27 cellular contexts compared by ENCODE assay signal in the genomic region with DNA sequence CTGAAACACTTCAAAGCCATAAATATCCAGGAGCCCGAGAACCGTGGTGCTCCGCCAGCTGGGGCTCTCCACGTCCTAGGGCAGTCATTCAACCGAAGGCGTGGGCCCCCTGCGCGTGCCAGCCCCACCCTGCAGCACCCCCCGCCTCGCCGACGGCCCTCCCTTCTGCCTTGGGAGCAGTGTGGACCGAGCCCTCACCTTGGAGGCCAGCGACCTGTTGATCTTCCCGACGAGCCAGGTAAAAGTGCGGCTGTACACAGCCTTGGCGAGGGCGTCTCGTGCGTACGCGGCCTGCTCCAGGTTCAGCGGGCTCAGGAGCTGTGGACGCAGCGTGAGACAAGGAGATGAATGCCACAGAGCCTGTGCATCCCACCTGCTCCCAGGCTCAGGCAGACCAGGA.
"Had no signal": no experiment of that assay in that cellular context is flagged by ENCODE, and none has a peak within 500 bp of the region (broad histone marks: within the 10 kb centered on the region; RNA-seq: fewer than 3 reads in every experiment).

No MANE protein-coding gene starts in this region.

- H3K4me1 Mint-ChIP-seq: endodermal cell, neural crest cell had no signal

- H3K27me3 ChIP-seq: colonic mucosa, gastrocnemius medialis, heart left ventricle, hepatocyte, left lung, right atrium auricular region, tibial nerve, upper lobe of left lung had no signal

- H3K9ac ChIP-seq: parathyroid adenoma had no signal

- H3K9me3 ChIP-seq: colonic mucosa, gastrocnemius medialis, heart left ventricle, left lung, right atrium auricular region, thoracic aorta, tibial nerve, upper lobe of left lung had no signal

- FAIRE-seq: islet of Langerhans, urothelium cell line had no signal

- H3K27me3 Mint-ChIP-seq: naive thymus-derived CD8-positive, alpha-beta T cell; progenitor cell of endocrine pancreas had no signal

- H3K4me2 ChIP-seq: hepatocyte, smooth muscle cell had no signal

- H3K4me3 Mint-ChIP-seq: dendritic cell treated with granulocyte-macrophage colony-stimulating factor and Interleukin-4, amounts not matched to agents 40 ng/mL and 50 ng/mL, for 4 days; endodermal cell; naive thymus-derived CD8-positive, alpha-beta T cell; neural crest cell; stimulated activated effector memory CD8-positive, alpha-beta T cell treated with anti-CD3 and anti-CD28 coated beads, Interleukin-12 subunit alpha, Interleukin-12 subunit beta, amount 100 ng/mL, for 72 hours had no signal

- H3K27ac ChIP-seq: colonic mucosa, epithelial cell of prostate, gastrocnemius medialis, heart left ventricle, hepatocyte, left lung, parathyroid adenoma, right atrium auricular region, thoracic aorta, upper lobe of left lung had no signal

- H3K79me2 ChIP-seq: parathyroid adenoma had no signal

- H3K4me3 ChIP-seq: colonic mucosa, gastrocnemius medialis, heart left ventricle, hepatocyte, left lung, right atrium auricular region, smooth muscle cell, thoracic aorta, tibial nerve, upper lobe of left lung had no signal

- H3K27ac Mint-ChIP-seq: dendritic cell treated with granulocyte-macrophage colony-stimulating factor and Interleukin-4, amounts not matched to agents 40 ng/mL and 50 ng/mL, for 4 days; endodermal cell; progenitor cell of endocrine pancreas; stimulated activated effector memory CD8-positive, alpha-beta T cell treated with anti-CD3 and anti-CD28 coated beads, Interleukin-12 subunit alpha, Interleukin-12 subunit beta, amount 100 ng/mL, for 72 hours had no signal

- H2AFZ ChIP-seq: hepatocyte, parathyroid adenoma had no signal

- H3K36me3 Mint-ChIP-seq: naive thymus-derived CD8-positive, alpha-beta T cell had no signal

- H3K9me3 Mint-ChIP-seq: dendritic cell treated with granulocyte-macrophage colony-stimulating factor and Interleukin-4, amounts not matched to agents 40 ng/mL and 50 ng/mL, for 4 days; endodermal cell; naive thymus-derived CD8-positive, alpha-beta T cell; neural crest cell; stimulated activated effector memory CD8-positive, alpha-beta T cell treated with anti-CD3 and anti-CD28 coated beads, Interleukin-12 subunit alpha, Interleukin-12 subunit beta, amount 100 ng/mL, for 72 hours had no signal

- H3K4me1 ChIP-seq: colonic mucosa, parathyroid adenoma had no signal

- DNase-seq: colonic mucosa; effector CD8-positive, alpha-beta T cell; endodermal cell; foreskin fibroblast; gastrocnemius medialis; heart left ventricle; left cardiac atrium; naive thymus-derived CD8-positive, alpha-beta T cell; stimulated activated CD4-positive, alpha-beta T cell treated with anti-CD3 and anti-CD28 coated beads, Interleukin-12 subunit alpha, Interleukin-12 subunit beta, amount 100 ng/mL, for 4 hours; stimulated activated CD4-positive, alpha-beta T cell treated with anti-CD3 and anti-CD28 coated beads, Interleukin-1b, Interleukin-23, amount 100 ng/mL, for 48 hours; stimulated activated CD4-positive, alpha-beta T cell treated with anti-CD3 and anti-CD28 coated beads, Interleukin-4, amount 100 ng/mL, for 24 hours; stimulated activated naive CD8-positive, alpha-beta T cell treated with anti-CD3 and anti-CD28 coated beads, Interleukin-15, Interleukin-2, amounts not matched to agents 100 U/mL and 50 U/mL, for 24 hours had no signal
